In the genomic region with DNA sequence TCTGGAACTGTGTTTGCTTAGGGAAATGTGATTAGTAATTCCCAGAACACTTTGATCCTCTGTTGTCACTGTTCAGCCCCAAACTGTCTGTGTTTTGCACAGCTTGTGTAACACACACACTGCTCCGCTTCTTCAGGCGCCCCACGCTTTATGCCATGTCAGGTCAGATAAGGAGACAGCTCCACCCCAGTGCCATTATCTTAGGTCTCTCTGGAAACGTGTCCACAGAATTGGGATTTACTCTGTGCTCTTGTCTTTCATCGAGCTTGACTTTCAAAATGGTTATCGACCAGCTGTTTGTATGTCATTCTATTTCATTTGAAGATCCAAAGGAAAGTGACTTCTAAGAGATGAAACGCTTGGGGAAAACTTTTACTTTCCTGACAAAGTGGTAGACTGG, we compare ENCODE assay signal across 26 cellular contexts.
"Had no signal": no experiment of that assay in that cellular context is flagged by ENCODE, and none has a peak within 500 bp of the region (broad histone marks: within the 10 kb centered on the region; RNA-seq: fewer than 3 reads in every experiment).

No MANE protein-coding gene starts in this region.

- H3K4me1 ChIP-seq: gastroesophageal sphincter, neural progenitor cell, parathyroid adenoma, suprapubic skin, transverse colon, upper lobe of right lung, uterus had no signal

- ATAC-seq: esophagus mucosa; gastroesophageal sphincter; heart left ventricle; left cardiac atrium; left lung; naive thymus-derived CD4-positive, alpha-beta T cell; sciatic nerve; stimulated activated naive B cell treated with anti-CD40 and anti-IgM and Interleukin-4, amounts not matched to agents 10 μg/mL and 1 μg/mL and 100 μg/mL, for 72 hours; upper lobe of right lung had no signal

- H3K4me3 Mint-ChIP-seq: naive thymus-derived CD4-positive, alpha-beta T cell; nephron; neural progenitor cell; stimulated activated naive B cell treated with anti-CD40 and anti-IgM and Interleukin-4, amounts not matched to agents 10 μg/mL and 1 μg/mL and 100 μg/mL, for 72 hours; stimulated activated naive CD8-positive, alpha-beta T cell treated with anti-CD3 and anti-CD28 coated beads, Interleukin-15, Interleukin-2, amounts not matched to agents 100 ng/mL and 50 ng/mL, for 24 hours had no signal

- H3K9me3 ChIP-seq: left lung, right atrium auricular region, suprapubic skin, transverse colon, upper lobe of right lung, uterus had no signal

- H3K27me3 ChIP-seq: dorsolateral prefrontal cortex, gastroesophageal sphincter, neural progenitor cell, right atrium auricular region, suprapubic skin, transverse colon, upper lobe of right lung, uterus had no signal

- H3K4me2 ChIP-seq: neural progenitor cell had no signal

- DNase-seq: dorsolateral prefrontal cortex; effector CD4-positive, alpha-beta T cell; foreskin fibroblast; heart left ventricle; hippocampal formation; left cardiac atrium; left lung; mesendoderm; midbrain; naive thymus-derived CD4-positive, alpha-beta T cell; stimulated activated CD4-positive, alpha-beta T cell treated with anti-CD3 and anti-CD28 coated beads, Interleukin-15, amount 100 ng/mL, for 24 hours; stimulated activated CD4-positive, alpha-beta T cell treated with anti-CD3 and anti-CD28 coated beads, Interleukin-2, amount 100 ng/mL, for 48 hours; stimulated activated naive B cell treated with anti-CD40 and anti-IgM and Interleukin-4, amounts not matched to agents 10 μg/mL and 1 μg/mL and 100 μg/mL, for 72 hours; transverse colon; upper lobe of right lung; uterus had no signal

- H3K36me3 ChIP-seq: gastroesophageal sphincter, heart left ventricle, left lung, neural progenitor cell, right atrium auricular region, suprapubic skin, transverse colon, upper lobe of right lung, uterus had no signal

- H2AFZ ChIP-seq: neural progenitor cell, parathyroid adenoma had no signal

- H3K27ac Mint-ChIP-seq: naive thymus-derived CD4-positive, alpha-beta T cell; nephron; neural progenitor cell; progenitor cell of endocrine pancreas; stimulated activated naive B cell treated with anti-CD40 and anti-IgM and Interleukin-4, amounts not matched to agents 10 μg/mL and 1 μg/mL and 100 μg/mL, for 72 hours; stimulated activated naive CD8-positive, alpha-beta T cell treated with anti-CD3 and anti-CD28 coated beads, Interleukin-15, Interleukin-2, amounts not matched to agents 100 ng/mL and 50 ng/mL, for 24 hours had no signal

- H3K27me3 Mint-ChIP-seq: stimulated activated naive CD8-positive, alpha-beta T cell treated with anti-CD3 and anti-CD28 coated beads, Interleukin-15, Interleukin-2, amounts not matched to agents 100 ng/mL and 50 ng/mL, for 24 hours had no signal

- H3K4me1 Mint-ChIP-seq: naive thymus-derived CD4-positive, alpha-beta T cell; neural progenitor cell had no signal

- H3K4me3 ChIP-seq: dorsolateral prefrontal cortex, gastroesophageal sphincter, heart left ventricle, left lung, neural progenitor cell, right atrium auricular region, suprapubic skin, transverse colon, upper lobe of right lung, uterus had no signal

- H3K79me2 ChIP-seq: parathyroid adenoma had no signal

- H3K9me3 Mint-ChIP-seq: naive thymus-derived CD4-positive, alpha-beta T cell; nephron; neural progenitor cell; stimulated activated naive CD8-positive, alpha-beta T cell treated with anti-CD3 and anti-CD28 coated beads, Interleukin-15, Interleukin-2, amounts not matched to agents 100 ng/mL and 50 ng/mL, for 24 hours had no signal

- H3K27ac ChIP-seq: dorsolateral prefrontal cortex, gastroesophageal sphincter, heart left ventricle, left lung, neural progenitor cell, parathyroid adenoma, right atrium auricular region, suprapubic skin, transverse colon, upper lobe of right lung, uterus had no signal
